ENCODE assay signal across 24 cellular contexts in the genomic region with DNA sequence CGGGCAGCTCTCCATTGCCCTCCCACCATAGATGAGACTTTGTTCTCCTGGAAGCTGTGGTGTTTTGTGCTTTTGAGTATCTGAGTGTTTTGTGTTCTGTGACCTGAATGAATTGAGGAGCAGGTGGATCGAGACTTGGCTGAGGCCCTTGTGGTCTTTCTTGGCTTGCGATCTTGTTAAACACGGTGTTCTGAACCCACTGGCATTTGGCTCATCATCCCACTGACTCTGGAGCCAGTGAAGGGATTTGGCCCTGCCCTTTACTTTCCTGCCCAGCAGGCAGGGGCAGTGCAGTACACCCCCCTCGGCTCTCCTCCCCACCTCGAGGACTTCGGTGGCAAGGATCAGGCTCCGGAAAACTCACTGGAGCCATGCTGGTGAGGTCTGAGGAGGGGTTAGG.
"Had no signal": no experiment of that assay in that cellular context is flagged by ENCODE, and none has a peak within 500 bp of the region (broad histone marks: within the 10 kb centered on the region; RNA-seq: fewer than 3 reads in every experiment).

No MANE protein-coding gene starts in this region.

- H3K27me3 Mint-ChIP-seq: natural killer cell treated with Interleukin-12 subunit alpha and Interleukin-12 subunit beta and Interleukin-15 and Interleukin-18, amount 100 ng/mL, for 72 hours; stimulated activated naive B cell treated with anti-CD40 and anti-IgM and Interleukin-4, amounts not matched to agents 10 μg/mL and 1 μg/mL and 100 μg/mL, for 72 hours; stimulated activated naive CD8-positive, alpha-beta T cell treated with anti-CD3 and anti-CD28 coated beads, Interleukin-15, amount 100 ng/mL, for 72 hours had no signal

- DNase-seq: cortex of kidney; dorsolateral prefrontal cortex; effector CD8-positive, alpha-beta T cell; foreskin melanocyte; heart right ventricle; hypothalamus; kidney glomerular epithelial cell; mammary epithelial cell; mucosa of descending colon; occipital lobe; psoas muscle; retina; stimulated activated CD4-positive, alpha-beta T cell treated with anti-CD3 and anti-CD28 coated beads, Interleukin-15, amount 100 ng/mL, for 24 hours; stimulated activated CD4-positive, alpha-beta T cell treated with anti-CD3 and anti-CD28 coated beads, Interleukin-1b, Interleukin-23, amount 100 ng/mL, for 48 hours; stimulated activated CD4-positive, alpha-beta T cell treated with anti-CD3 and anti-CD28 coated beads, Interleukin-4, amount 100 ng/mL, for 24 hours; stimulated activated naive B cell treated with anti-CD40 and anti-IgM and Interleukin-4, amounts not matched to agents 10 μg/mL and 1 μg/mL and 100 μg/mL, for 72 hours; stimulated activated naive CD8-positive, alpha-beta T cell treated with anti-CD3 and anti-CD28 coated beads, Interleukin-15, amount 100 ng/mL, for 72 hours; testis; upper lobe of right lung had no signal

- H3K4me3 ChIP-seq: dorsolateral prefrontal cortex, heart right ventricle, mucosa of descending colon, psoas muscle, right lobe of liver, spleen, testis, tibial nerve, upper lobe of right lung, vagina had no signal

- H3K4me3 Mint-ChIP-seq: natural killer cell treated with Interleukin-12 subunit alpha and Interleukin-12 subunit beta and Interleukin-15 and Interleukin-18, amount 100 ng/mL, for 72 hours; stimulated activated naive B cell treated with anti-CD40 and anti-IgM and Interleukin-4, amounts not matched to agents 10 μg/mL and 1 μg/mL and 100 μg/mL, for 72 hours; stimulated activated naive CD8-positive, alpha-beta T cell treated with anti-CD3 and anti-CD28 coated beads, Interleukin-15, amount 100 ng/mL, for 72 hours had no signal

- H3K4me1 ChIP-seq: right lobe of liver had no signal

- H3K27ac Mint-ChIP-seq: natural killer cell treated with Interleukin-12 subunit alpha and Interleukin-12 subunit beta and Interleukin-15 and Interleukin-18, amount 100 ng/mL, for 72 hours; stimulated activated naive B cell treated with anti-CD40 and anti-IgM and Interleukin-4, amounts not matched to agents 10 μg/mL and 1 μg/mL and 100 μg/mL, for 72 hours had no signal

- ATAC-seq: heart right ventricle; mucosa of descending colon; natural killer cell treated with Interleukin-12 subunit alpha and Interleukin-12 subunit beta and Interleukin-15 and Interleukin-18, amount 100 ng/mL, for 72 hours; psoas muscle; right lobe of liver; stimulated activated naive B cell treated with anti-CD40 and anti-IgM and Interleukin-4, amounts not matched to agents 10 μg/mL and 1 μg/mL and 100 μg/mL, for 72 hours; stimulated activated naive CD8-positive, alpha-beta T cell treated with anti-CD3 and anti-CD28 coated beads, Interleukin-15, amount 100 ng/mL, for 72 hours; upper lobe of right lung had no signal

- H3K27me3 ChIP-seq: dorsolateral prefrontal cortex, heart right ventricle, right lobe of liver, spleen, testis, tibial nerve, upper lobe of right lung, vagina had no signal

- H3K27ac ChIP-seq: dorsolateral prefrontal cortex, heart right ventricle, psoas muscle, right lobe of liver, spleen, testis, tibial nerve, upper lobe of right lung, vagina had no signal

- H3K9me3 ChIP-seq: mucosa of descending colon, psoas muscle, testis, vagina had no signal
